Comparison of ENCODE assay signal across 7 cellular contexts in the genomic region with DNA sequence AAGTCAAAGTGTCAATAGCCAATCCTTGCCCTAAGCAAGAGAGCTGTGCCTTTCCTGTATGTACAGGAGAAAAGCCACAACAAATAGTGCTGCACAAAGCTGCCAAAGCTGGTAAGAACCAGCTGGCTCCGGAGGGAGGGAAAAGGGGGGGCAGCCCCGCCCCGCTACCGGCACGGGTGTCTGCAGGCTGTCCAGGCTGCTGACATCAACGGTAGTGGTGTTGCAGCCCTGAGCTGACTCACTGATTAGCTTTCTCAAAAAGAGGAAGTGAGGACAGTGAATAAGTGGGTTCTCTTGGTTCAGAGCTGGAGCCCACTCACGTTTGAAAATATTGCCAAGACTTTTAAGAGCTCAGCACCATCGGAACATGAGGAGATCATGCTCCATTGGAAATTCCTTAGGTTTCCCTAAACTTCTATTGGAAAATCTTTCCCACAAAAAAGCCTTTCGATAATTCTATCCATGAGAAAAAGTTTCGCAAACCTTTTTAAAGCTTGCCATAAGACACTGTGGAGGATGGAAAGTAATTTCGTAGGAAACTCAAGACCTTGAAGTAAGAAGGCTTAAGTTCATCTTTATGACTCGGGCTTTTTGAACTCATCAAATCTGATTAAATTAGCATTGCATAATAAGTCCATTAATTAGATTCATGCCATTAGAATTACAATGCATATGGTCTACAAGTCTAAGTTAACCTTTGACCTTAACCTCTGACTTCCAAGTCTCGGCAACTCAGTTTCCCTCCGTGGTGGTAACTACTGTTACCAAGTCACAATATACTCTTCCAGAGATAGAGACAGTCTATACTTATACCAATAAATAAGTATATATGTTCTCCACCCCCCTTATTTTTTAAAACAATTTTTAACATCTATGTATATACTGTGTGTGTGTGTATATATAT.
A peak's percentile ranks its signal among the peaks of the same experiment; 100 is the strongest.
DNase-seq lines count a peak whose midpoint lies in the region; ATAC-seq and FAIRE-seq lines count a peak whose summit lies in the region.

No MANE protein-coding gene starts in this region.

- ATAC-seq in GM18511 (IDR thresholded peaks at IDR 0.05; ENCODE audit: unreplicated experiment): peak; percentile 93
- peak; percentile 97 for ATAC-seq in HG02798 (IDR thresholded peaks at IDR 0.05; ENCODE audit: poor library complexity, unreplicated experiment)

- peak; percentile 92 for FAIRE-seq in islet of Langerhans (lab: Jason Lieb, UNC)

- peak; percentile 66 for DNase-seq in NCI-H1105 treated with DMSO at 0.1 percent for 48 hours (lab: John Stamatoyannopoulos, UW)
- peak; percentile 3 for DNase-seq in T-helper 9 cell
- peak; percentile 21 for DNase-seq in brain pericyte (ENCODE audit: low read depth, low spot score)
- peak; percentile 9 to 36 for DNase-seq in stimulated activated CD4-positive, alpha-beta T cell treated with anti-CD3 and anti-CD28 coated beads, Interleukin-15, amount 100 ng/mL, for 48 hours (ENCODE audit: low read depth in 2 of 2)

Comparison
In these comparisons a context has a peak if more than half of its experiments do, and no peak if none do; other contexts are left out.
1. Peak in every context shown above with its lines: DNase-seq and ATAC-seq.
2. DNase-seq: peak in every context shown above with its lines; median percentile 66 in NCI-H1105 treated with DMSO at 0.1 percent for 48 hours; 22 in stimulated activated CD4-positive, alpha-beta T cell treated with anti-CD3 and anti-CD28 coated beads, Interleukin-15, amount 100 ng/mL, for 48 hours; 21 in brain pericyte; 3 in T-helper 9 cell.